ENCODE assay signal across 13 cellular contexts in the genomic region with DNA sequence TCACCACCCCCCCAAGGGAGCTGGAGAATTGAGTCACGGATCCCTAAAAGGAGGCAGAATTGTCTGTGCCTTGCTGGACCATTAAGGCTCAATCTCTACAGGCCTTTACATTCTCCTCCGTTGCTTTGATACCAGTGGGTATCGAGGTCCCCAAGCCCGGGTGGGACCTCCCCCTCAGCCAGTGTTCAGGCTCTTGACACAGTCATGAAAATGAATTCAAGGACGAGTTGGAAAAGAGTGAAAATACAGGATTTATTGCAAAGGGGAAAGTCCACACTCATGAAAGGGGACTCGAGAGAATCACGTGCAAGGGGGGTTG. TPM values are rescaled to one million over a fixed set of nuclear protein-coding genes. Genes with fewer than 3 reads are reported as not detected.
DNase-seq lines count a peak whose midpoint lies in the region; ATAC-seq and TF ChIP-seq lines count a peak whose summit lies in the region.
"Had no signal": no experiment of that assay in that cellular context is flagged by ENCODE, and none has a peak within 500 bp of the region (broad histone marks: within the 10 kb centered on the region; RNA-seq: fewer than 3 reads in every experiment).

No MANE protein-coding gene starts in this region.

- no peaks in the 10 kb centered on the region for H3K27me3 ChIP-seq in dorsolateral prefrontal cortex

- ATAC-seq in stimulated activated memory B cell treated with anti-CD40 and anti-IgM and Interleukin-4, amounts not matched to agents 10 μg/mL and 1 μg/mL and 100 μg/mL, for 72 hours, result no peak
- no peak for ATAC-seq in HG02642 (IDR thresholded peaks at IDR 0.05; ENCODE audit: poor library complexity, unreplicated experiment)

- intact Hi-C loops in dorsolateral prefrontal cortex (cut with DNase I), result no loop called here

- peaks cover 40% of the 10 kb centered on the region for H3K4me1 Mint-ChIP-seq in T-helper 2 cell treated with Interferon-gamma antibody and Interleukin-4, amounts not matched to agents 5 μg/mL and 100 μg/mL, for 36 hours (ENCODE audit: low read depth)
- peaks cover 29% of the 10 kb centered on the region for H3K4me1 Mint-ChIP-seq in endothelial cell (ENCODE audit: unreplicated experiment)
- H3K4me1 Mint-ChIP-seq in stimulated activated memory B cell treated with anti-CD40 and anti-IgM and Interleukin-4, amounts not matched to agents 10 μg/mL and 1 μg/mL and 100 μg/mL, for 72 hours, result peaks cover 50% of the 10 kb centered on the region

- H3K27ac Mint-ChIP-seq in T-helper 2 cell treated with Interferon-gamma antibody and Interleukin-4, amounts not matched to agents 5 μg/mL and 100 μg/mL, for 36 hours, result peak overlapping the region; percentile 67
- no peak overlapping the region for H3K27ac Mint-ChIP-seq in endothelial cell (ENCODE audit: unreplicated experiment)
- peak overlapping the region; percentile 100 for H3K27ac Mint-ChIP-seq in stimulated activated memory B cell treated with anti-CD40 and anti-IgM and Interleukin-4, amounts not matched to agents 10 μg/mL and 1 μg/mL and 100 μg/mL, for 72 hours

- H3K27me3 Mint-ChIP-seq in T-helper 2 cell treated with Interferon-gamma antibody and Interleukin-4, amounts not matched to agents 5 μg/mL and 100 μg/mL, for 36 hours (ENCODE audit: low read depth), result no peaks in the 10 kb centered on the region
- peaks cover 41% of the 10 kb centered on the region for H3K27me3 Mint-ChIP-seq in endothelial cell (ENCODE audit: unreplicated experiment)
- H3K27me3 Mint-ChIP-seq in stimulated activated memory B cell treated with anti-CD40 and anti-IgM and Interleukin-4, amounts not matched to agents 10 μg/mL and 1 μg/mL and 100 μg/mL, for 72 hours, result no peaks in the 10 kb centered on the region

- no peaks in the 10 kb centered on the region for H3K9me3 Mint-ChIP-seq in T-helper 2 cell treated with Interferon-gamma antibody and Interleukin-4, amounts not matched to agents 5 μg/mL and 100 μg/mL, for 36 hours
- H3K9me3 Mint-ChIP-seq in endothelial cell (ENCODE audit: unreplicated experiment), result no peaks in the 10 kb centered on the region
- H3K9me3 Mint-ChIP-seq in stimulated activated memory B cell treated with anti-CD40 and anti-IgM and Interleukin-4, amounts not matched to agents 10 μg/mL and 1 μg/mL and 100 μg/mL, for 72 hours, result no peaks in the 10 kb centered on the region
- H3K9me3 Mint-ChIP-seq: H9 had no signal

- H3K36me3 Mint-ChIP-seq in T-helper 2 cell treated with Interferon-gamma antibody and Interleukin-4, amounts not matched to agents 5 μg/mL and 100 μg/mL, for 36 hours (ENCODE audit: low read depth), result peaks cover 50% of the 10 kb centered on the region
- H3K36me3 Mint-ChIP-seq in endothelial cell (ENCODE audit: low read depth, unreplicated experiment), result peaks cover 48% of the 10 kb centered on the region
- peaks cover 49% of the 10 kb centered on the region for H3K36me3 Mint-ChIP-seq in stimulated activated memory B cell treated with anti-CD40 and anti-IgM and Interleukin-4, amounts not matched to agents 10 μg/mL and 1 μg/mL and 100 μg/mL, for 72 hours

- no peak for DNase-seq in T-helper 2 cell treated with Interferon-gamma antibody and Interleukin-4, amounts not matched to agents 5 μg/mL and 100 μg/mL, for 36 hours (ENCODE audit: low spot score)
- DNase-seq in T-helper 2 cell (no peak), OCI-M1 (lab: John Stamatoyannopoulos, UW) (peak; percentile 86), endothelial cell (ENCODE audit: low spot score) (no peak), dorsolateral prefrontal cortex (no peak), AG08396 (ENCODE audit: low spot score) (no peak)
- DNase-seq: activated CD4-positive, alpha-beta T cell treated with anti-CD3 and anti-CD28 coated beads, Interleukin-2, amount 50 U/mL, for 1 hour; H9; NCI-H226; stimulated activated CD4-positive, alpha-beta T cell treated with anti-CD3 and anti-CD28 coated beads, Interleukin-2, amount 100 ng/mL, for 24 hours had no signal

- peak overlapping the region in 17 of 59 donors; percentile 3 to 99 (median 36) for H3K27ac ChIP-seq in dorsolateral prefrontal cortex

- no peak overlapping the region for H3K4me3 ChIP-seq in dorsolateral prefrontal cortex

- H3K4me3 Mint-ChIP-seq in T-helper 2 cell treated with Interferon-gamma antibody and Interleukin-4, amounts not matched to agents 5 μg/mL and 100 μg/mL, for 36 hours, result no peak overlapping the region
- H3K4me3 Mint-ChIP-seq in endothelial cell (ENCODE audit: unreplicated experiment), result peak overlapping the region; percentile 44
- H3K4me3 Mint-ChIP-seq in stimulated activated memory B cell treated with anti-CD40 and anti-IgM and Interleukin-4, amounts not matched to agents 10 μg/mL and 1 μg/mL and 100 μg/mL, for 72 hours, result no peak overlapping the region
- H3K4me3 Mint-ChIP-seq: H9 had no signal

- TF ChIP-seq CTCF in endothelial cell (IDR thresholded peaks at IDR 0.05; ENCODE audit: unreplicated experiment), result no peak
- TF ChIP-seq CTCF in dorsolateral prefrontal cortex (IDR thresholded peaks at IDR 0.05 in 54 of 56, conservative IDR thresholded peaks at IDR 0.05 in 2 of 56; ENCODE audit: low read depth in 1 of 56, partially characterized antibody in 56 of 56), result no peak

RNA-seq across cellular contexts. Expression of a gene that starts 5.6 kb away (rescaled TPM):
- total RNA-seq in endothelial cell (ENCODE audit: unreplicated experiment) (65.8 TPM), dorsolateral prefrontal cortex (100 to 1,000 TPM in 2 of 120 experiments, 10 to 100 TPM in 118; 16.8 to 138 (median 25.5) TPM)

RNA-seq across cellular contexts. Expression of a gene that starts 9.4 kb away (rescaled TPM):
- total RNA-seq in endothelial cell (ENCODE audit: unreplicated experiment), result 14.1 TPM
- total RNA-seq in dorsolateral prefrontal cortex, result 10 to 100 TPM in 15 of 120 experiments, 1 to 10 TPM in 105; 1.2 to 16.5 (median 5.6) TPM

RNA-seq across cellular contexts. Expression of a gene that starts 20.7 kb away (rescaled TPM):
- total RNA-seq in endothelial cell (ENCODE audit: unreplicated experiment), result 4.3 TPM
- 1 to 10 TPM in 98 of 120 experiments, under 1 TPM in 20, not detected in 2; 0.28 to 7.6 (median 2.2) TPM for total RNA-seq in dorsolateral prefrontal cortex
- total RNA-seq: A673 had no signal

RNA-seq across cellular contexts. Expression of a gene that starts 22.3 kb away (rescaled TPM):
- 244 TPM for total RNA-seq in endothelial cell (ENCODE audit: unreplicated experiment)
- total RNA-seq in dorsolateral prefrontal cortex, result 100 to 1,000 TPM; 123 to 249 (median 172) TPM

RNA-seq across cellular contexts. Expression of a gene that starts 41.6 kb away (rescaled TPM):
- 65.6 TPM for total RNA-seq in endothelial cell (ENCODE audit: unreplicated experiment)
- total RNA-seq in dorsolateral prefrontal cortex, result 10 to 100 TPM; 13.0 to 46.6 (median 23.0) TPM
